Comparison of ENCODE assay signal across 16 cellular contexts in the genomic region with DNA sequence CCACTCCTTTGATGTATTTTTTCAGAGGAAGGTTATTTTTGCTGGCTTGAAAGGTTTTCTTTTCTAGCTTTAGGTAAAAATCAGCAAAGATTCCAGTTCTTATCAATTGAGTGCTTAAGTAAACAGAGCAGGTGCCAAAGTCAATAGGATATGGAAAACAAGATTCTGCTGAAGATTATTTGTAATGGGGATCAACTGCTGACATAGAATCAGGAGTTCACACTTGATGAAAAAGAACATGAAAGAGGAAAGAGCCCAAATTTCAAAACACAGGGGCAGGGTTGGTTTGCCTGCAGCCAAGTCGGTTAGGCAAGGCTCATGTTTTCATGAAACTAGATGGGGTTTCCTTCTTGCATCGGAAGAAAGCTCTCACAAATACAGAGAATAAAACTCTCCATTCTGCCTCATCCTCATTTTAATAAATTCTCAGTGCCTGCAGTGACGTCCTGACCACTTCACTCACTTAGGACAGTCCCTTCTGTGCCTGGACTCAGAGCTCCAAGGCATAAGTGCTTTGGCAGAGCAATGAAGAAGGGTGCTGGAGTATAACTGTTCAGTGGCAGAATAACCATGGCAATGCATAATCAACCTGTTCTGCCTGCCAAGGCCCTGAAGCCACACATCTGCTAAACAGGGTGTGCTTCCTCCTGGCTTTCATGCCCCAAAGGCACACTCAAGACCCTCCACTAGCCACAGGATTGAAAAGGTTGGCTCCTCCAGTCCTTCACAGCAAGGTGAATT.
DNase-seq lines count a peak whose midpoint lies in the region; ATAC-seq, FAIRE-seq and TF ChIP-seq lines count a peak whose summit lies in the region.
"Had no signal": no experiment of that assay in that cellular context is flagged by ENCODE, and none has a peak within 500 bp of the region (broad histone marks: within the 10 kb centered on the region; RNA-seq: fewer than 3 reads in every experiment).

No MANE protein-coding gene starts in this region.

- no TSS peak for BruUV-seq in A673 (replicated peaks; lab: Mats Ljungman, UMichigan)

- peaks cover 12 to 13% of the 10 kb centered on the region in 2 donors for H3K36me3 Mint-ChIP-seq in CD14-positive monocyte
- H3K36me3 Mint-ChIP-seq: CD4-positive, CD25-positive, alpha-beta regulatory T cell had no signal

- 0 out of 2 replicates have a peak, but pooled peaks cover 5% of the 10 kb centered on the region for H3K36me3 ChIP-seq in DND-41 (ENCODE audit: insufficient read depth, low read length)
- no peaks in the 10 kb centered on the region for H3K36me3 ChIP-seq in A673 (ENCODE audit: insufficient read depth, low read length, poor library complexity, severe bottlenecking)
- H3K36me3 ChIP-seq: stomach had no signal

- H4K20me1 ChIP-seq in DND-41 (ENCODE audit: insufficient read depth, low read length): peaks cover 17% of the 10 kb centered on the region

- intact Hi-C loops in sciatic nerve (cut with DNase I) (no loop called here), CD14-positive monocyte (cut with micrococcal nuclease) (no loop called here), A673 (cut with micrococcal nuclease; ENCODE audit: unreplicated experiment) (no loop called here)

- H3K4me3 ChIP-seq in DND-41 (ENCODE audit: low read depth in 1 of 2, low read length in 2 of 2) (no peak overlapping the region), A673 (ENCODE audit: low read depth, low read length, poor library complexity, severe bottlenecking) (no peak overlapping the region)
- H3K4me3 ChIP-seq: stomach had no signal

- CTCF ChIA-PET in A673 (lab: Charles Lee): no interaction called here

- FAIRE-seq in GM12891 (lab: Jason Lieb, UNC): no peak
- FAIRE-seq: bronchial epithelial cell, H54, TTC549 had no signal

- no peak for TF ChIP-seq POLR2A in GM12891 (IDR thresholded peaks at IDR 0.05; ENCODE audit: low read depth, low read length)

- no peak overlapping the region for H3K4me2 ChIP-seq in DND-41 (ENCODE audit: insufficient read depth, low read length)

- no peak overlapping the region for H3K9ac ChIP-seq in DND-41 (ENCODE audit: low read depth, low read length)

- ATAC-seq in DND-41 (ENCODE audit: insufficient read depth, low read depth): no peak
- peak; percentile 46 for ATAC-seq in sciatic nerve

- no peak for TF ChIP-seq CTCF in DND-41 (IDR thresholded peaks at IDR 0.05; ENCODE audit: borderline replicate concordance, extremely low read depth, low read length, poor library complexity, severe bottlenecking)
- no peak for TF ChIP-seq CTCF in CD14-positive monocyte (IDR thresholded peaks at IDR 0.05)
- TF ChIP-seq CTCF in A673 (conservative IDR thresholded peaks at IDR 0.05; ENCODE audit: low read depth, low read length): no peak

- H3K27me3 ChIP-seq in DND-41 (ENCODE audit: insufficient read depth, low read length, poor library complexity): no peaks in the 10 kb centered on the region
- no peaks in the 10 kb centered on the region for H3K27me3 ChIP-seq in A673 (replicated peaks; ENCODE audit: insufficient read depth, low read depth, low read length, poor library complexity)
- H3K27me3 ChIP-seq: stomach had no signal

- DNase-seq in DND-41 (no peak), NCI-H1092 (lab: John Stamatoyannopoulos, UW) (peak; percentile 24), fibroblast of gingiva (ENCODE audit: low read depth) (peak; percentile 27), sciatic nerve (ENCODE audit: low spot score) (no peak), CD14-positive monocyte (ENCODE audit: low spot score) (no peak), GM12891 (ENCODE audit: insufficient read length, low spot score) (no peak), A673 (ENCODE audit: low spot score) (no peak)
- DNase-seq: activated naive CD8-positive, alpha-beta T cell treated with anti-CD3 and anti-CD28 coated beads for 36 hours; activated T-cell treated with anti-CD3 and anti-CD28 coated beads, Interleukin-2, amount 50 U/mL, for 1 hour; hippocampal formation; NCI-H1105; stomach had no signal

- no peak overlapping the region for H2AFZ ChIP-seq in DND-41 (ENCODE audit: low read depth, low read length)

- H3K4me3 Mint-ChIP-seq in CD14-positive monocyte: peak overlapping the region in 1 of 2 donors; percentile 47
- H3K4me3 Mint-ChIP-seq: activated naive CD8-positive, alpha-beta T cell treated with anti-CD3 and anti-CD28 coated beads for 36 hours; CD4-positive, CD25-positive, alpha-beta regulatory T cell had no signal

- H3K27ac Mint-ChIP-seq in CD14-positive monocyte: peak overlapping the region in 3 of 7 donors; percentile 9 to 61 (median 50)
- H3K27ac Mint-ChIP-seq: activated naive CD8-positive, alpha-beta T cell treated with anti-CD3 and anti-CD28 coated beads for 36 hours; CD4-positive, CD25-positive, alpha-beta regulatory T cell had no signal

- peak overlapping the region; percentile 50; the same call in 1 of the 2 replicates for H3K27ac ChIP-seq in DND-41 (ENCODE audit: low read length)
- no peak overlapping the region for H3K27ac ChIP-seq in A673 (ENCODE audit: low read depth, low read length, poor library complexity, severe bottlenecking)

- POLR2A ChIA-PET in A673 (lab: Charles Lee; ENCODE audit: low non-redundant PET): no interaction called here

- H3K9me3 ChIP-seq in DND-41 (ENCODE audit: insufficient read depth, low read length, severe bottlenecking): no peaks in the 10 kb centered on the region
- no peaks in the 10 kb centered on the region for H3K9me3 ChIP-seq in A673 (ENCODE audit: low read depth, low read length, poor library complexity, severe bottlenecking)
- H3K9me3 ChIP-seq: stomach had no signal

- peaks cover 58% of the 10 kb centered on the region for H3K4me1 ChIP-seq in DND-41 (ENCODE audit: insufficient read depth, low read length)
- peaks cover 16% of the 10 kb centered on the region for H3K4me1 ChIP-seq in A673 (ENCODE audit: insufficient read depth, low read length, poor library complexity, severe bottlenecking)

- H3K27me3 Mint-ChIP-seq in CD14-positive monocyte (ENCODE audit: low read depth in 3 of 3): peaks cover 0 to 2% (median 0%) of the 10 kb centered on the region in 3 donors
- H3K27me3 Mint-ChIP-seq: activated naive CD8-positive, alpha-beta T cell treated with anti-CD3 and anti-CD28 coated beads for 36 hours; CD4-positive, CD25-positive, alpha-beta regulatory T cell had no signal

- peaks cover 94% of the 10 kb centered on the region for H3K79me2 ChIP-seq in DND-41 (ENCODE audit: insufficient read depth, low read length)

- no peaks in the 10 kb centered on the region for H3K9me3 Mint-ChIP-seq in CD14-positive monocyte
- H3K9me3 Mint-ChIP-seq: activated naive CD8-positive, alpha-beta T cell treated with anti-CD3 and anti-CD28 coated beads for 36 hours; CD4-positive, CD25-positive, alpha-beta regulatory T cell had no signal

- H3K4me1 Mint-ChIP-seq in CD14-positive monocyte: peaks cover 28% of the 10 kb centered on the region

TF ChIP-seq in GM12891, 5 proteins besides CTCF, POLR2A, EP300 and RAD21:
- no peak for TF ChIP-seq POU2F2 (IDR thresholded peaks at IDR 0.05; ENCODE audit: low read depth, low read length)
- TF ChIP-seq POLR2AphosphoS5 (IDR thresholded peaks at IDR 0.05; ENCODE audit: low read depth, low read length): no peak
- TF ChIP-seq PAX5 (IDR thresholded peaks at IDR 0.05; ENCODE audit: insufficient read depth, low read length, severe bottlenecking): no peak
- no peak for TF ChIP-seq TAF1 (IDR thresholded peaks at IDR 0.05; ENCODE audit: low read depth, low read length)
- TF ChIP-seq SPI1 (IDR thresholded peaks at IDR 0.05; ENCODE audit: low read depth, low read length): no peak
TF ChIP-seq in GM12891: peak in this region for 0.

Comparison
In these comparisons a context has a peak if more than half of its experiments do, and no peak if none do; other contexts are left out.
1. DNase-seq: peak in NCI-H1092 (single experiment) and fibroblast of gingiva (single experiment); none in DND-41 (single experiment), sciatic nerve (single experiment), CD14-positive monocyte (single experiment), GM12891 (single experiment) and A673 (single experiment).